ENCODE assay signal across 25 cellular contexts in the genomic region with DNA sequence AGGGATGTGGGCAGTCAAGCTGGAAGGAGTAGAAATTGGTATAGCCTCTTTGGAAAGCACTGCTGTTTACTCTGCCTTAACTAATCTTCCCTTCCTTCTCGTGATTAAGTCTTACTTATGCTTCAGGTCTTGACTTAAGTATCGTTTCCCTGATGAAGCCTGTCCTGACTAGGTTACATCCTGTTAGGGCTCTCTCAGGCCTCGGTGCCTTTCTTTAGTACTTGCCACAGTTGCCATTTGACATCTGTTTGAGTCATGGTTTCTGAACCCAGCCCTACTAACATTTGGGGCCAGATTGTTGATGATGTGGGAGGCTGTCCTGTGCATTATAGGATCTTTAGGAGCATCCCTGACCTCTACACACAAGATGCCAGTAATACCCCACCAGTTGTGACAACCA.
DNase-seq lines count a peak whose midpoint lies in the region; ATAC-seq, FAIRE-seq and TF ChIP-seq lines count a peak whose summit lies in the region.
"Had no signal": no experiment of that assay in that cellular context is flagged by ENCODE, and none has a peak within 500 bp of the region (broad histone marks: within the 10 kb centered on the region; RNA-seq: fewer than 3 reads in every experiment).

No MANE protein-coding gene starts in this region.

- H3K27ac Mint-ChIP-seq in activated T-cell treated with anti-CD3 and anti-CD28 coated beads, Interleukin-2, amount 50 U/mL, for 72 hours = no peak overlapping the region
- peak overlapping the region; percentile 33 for H3K27ac Mint-ChIP-seq in activated naive CD8-positive, alpha-beta T cell treated with anti-CD3 and anti-CD28 coated beads, Interleukin-2, amount 50 U/mL, for 24 hours
- H3K27ac Mint-ChIP-seq in activated naive CD8-positive, alpha-beta T cell treated with anti-CD3 and anti-CD28 coated beads for 36 hours = no peak overlapping the region
- H3K27ac Mint-ChIP-seq in stimulated activated effector memory CD8-positive, alpha-beta T cell treated with anti-CD3 and anti-CD28 coated beads, Interleukin-12 subunit alpha, Interleukin-12 subunit beta, amount 100 ng/mL, for 72 hours = peak overlapping the region; percentile 72
- H3K27ac Mint-ChIP-seq: CD4-positive, CD25-positive, alpha-beta regulatory T cell; HFFc6 had no signal

- peaks cover 88% of the 10 kb centered on the region for H3K36me3 ChIP-seq in K562 (ENCODE audit: control insufficient read depth, insufficient read depth, low read length)

- DNase-seq in activated T-cell treated with anti-CD3 and anti-CD28 coated beads, Interleukin-2, amount 50 U/mL, for 72 hours = no peak
- DNase-seq in activated T-cell treated with anti-CD3 and anti-CD28 coated beads for 4 hours = no peak
- no peak for DNase-seq in activated naive CD8-positive, alpha-beta T cell treated with anti-CD3 and anti-CD28 coated beads, Interleukin-2, amount 50 U/mL, for 24 hours
- DNase-seq in activated naive CD8-positive, alpha-beta T cell treated with anti-CD3 and anti-CD28 coated beads for 36 hours = no peak
- no peak for DNase-seq in K562 (ENCODE audit: extremely low read depth in 1 of 4, low spot score in 3 of 4)
- no peak for DNase-seq in stimulated activated effector memory CD8-positive, alpha-beta T cell treated with anti-CD3 and anti-CD28 coated beads, Interleukin-12 subunit alpha, Interleukin-12 subunit beta, amount 100 ng/mL, for 72 hours (ENCODE audit: low spot score in 2 of 2)
- no peak for DNase-seq in islet precursor cell
- DNase-seq in T-helper 9 cell = no peak
- DNase-seq: ACHN; BE2C; C1 segment of cervical spinal cord; CD4-positive, CD25-positive, alpha-beta regulatory T cell; CD8-positive, alpha-beta memory T cell; COR-L47; DMS 273 treated with DMSO at 0.1 percent for 48 hours; DMS53; DND-41; EL; GOT3; H7; HFFc6 had no signal

- peaks cover 8 to 30% of the 10 kb centered on the region in 2 donors for H3K36me3 Mint-ChIP-seq in activated T-cell treated with anti-CD3 and anti-CD28 coated beads, Interleukin-2, amount 50 U/mL, for 72 hours (ENCODE audit: insufficient read depth in 2 of 2)
- peaks cover 52% of the 10 kb centered on the region for H3K36me3 Mint-ChIP-seq in activated naive CD8-positive, alpha-beta T cell treated with anti-CD3 and anti-CD28 coated beads, Interleukin-2, amount 50 U/mL, for 24 hours (ENCODE audit: low read depth)
- peaks cover 24% of the 10 kb centered on the region for H3K36me3 Mint-ChIP-seq in activated naive CD8-positive, alpha-beta T cell treated with anti-CD3 and anti-CD28 coated beads for 36 hours
- H3K36me3 Mint-ChIP-seq in stimulated activated effector memory CD8-positive, alpha-beta T cell treated with anti-CD3 and anti-CD28 coated beads, Interleukin-12 subunit alpha, Interleukin-12 subunit beta, amount 100 ng/mL, for 72 hours = peaks cover 98% of the 10 kb centered on the region

- CTCF ChIA-PET in K562 (lab: Yijun Ruan, JAX; ENCODE audit: low intra/inter-chr PET ratio) = no interaction called here

- no peak for TF ChIP-seq CTCF in K562 (IDR thresholded peaks at IDR 0.05 in 2 of 3, conservative IDR thresholded peaks at IDR 0.05 in 1 of 3; ENCODE audit: insufficient read depth in 2 of 3, low read depth in 1 of 3, low read length in 3 of 3)

- no peak overlapping the region for H3K4me2 ChIP-seq in K562 (ENCODE audit: insufficient read depth, low read length)

- 81% methylated on average over 3 of the region's 3 CpGs for WGBS in K562 (ENCODE audit: insufficient coverage, low coverage, missing lambda C conversion rate)

- H3K4me1 ChIP-seq in K562 (replicated peaks in 1 of 2; ENCODE audit: control insufficient read depth in 2 of 2, insufficient read depth in 2 of 2, low read length in 2 of 2) = no peaks in the 10 kb centered on the region
- H3K4me1 ChIP-seq: BE2C had no signal

- no peak overlapping the region for H3K9ac ChIP-seq in K562 (ENCODE audit: insufficient read depth in 1 of 2, low read depth in 2 of 2, low read length in 2 of 2)

- POLR2A ChIA-PET in K562 (lab: Yijun Ruan, JAX) = interaction anchor here (0.6 to 1.2 kb wide), 4 partner anchors 11 to 513 kb away, joined by 3 to 4 read pairs (median 4); no protein-coding TSS in a partner anchor

- TF ChIP-seq POLR2A in K562 (conservative IDR thresholded peaks at IDR 0.05) = no peak

- no peaks in the 10 kb centered on the region for H3K79me2 ChIP-seq in K562 (ENCODE audit: control insufficient read depth, insufficient read depth, low read length)

- intact Hi-C loops in K562 (cut with micrococcal nuclease) = no loop called here

- no peak overlapping the region for H3K4me3 ChIP-seq in K562
- H3K4me3 ChIP-seq: GM12878 had no signal

- H3K27ac ChIP-seq in K562 (ENCODE audit: extremely low read depth, low read depth, low read length) = no peak overlapping the region

- peaks cover 0 to 1% of the 10 kb centered on the region in 2 donors for H3K9me3 Mint-ChIP-seq in activated T-cell treated with anti-CD3 and anti-CD28 coated beads, Interleukin-2, amount 50 U/mL, for 72 hours
- H3K9me3 Mint-ChIP-seq in activated naive CD8-positive, alpha-beta T cell treated with anti-CD3 and anti-CD28 coated beads, Interleukin-2, amount 50 U/mL, for 24 hours = no peaks in the 10 kb centered on the region
- H3K9me3 Mint-ChIP-seq in activated naive CD8-positive, alpha-beta T cell treated with anti-CD3 and anti-CD28 coated beads for 36 hours = peaks cover 3% of the 10 kb centered on the region
- no peaks in the 10 kb centered on the region for H3K9me3 Mint-ChIP-seq in stimulated activated effector memory CD8-positive, alpha-beta T cell treated with anti-CD3 and anti-CD28 coated beads, Interleukin-12 subunit alpha, Interleukin-12 subunit beta, amount 100 ng/mL, for 72 hours
- H3K9me3 Mint-ChIP-seq: CD4-positive, CD25-positive, alpha-beta regulatory T cell; CD8-positive, alpha-beta memory T cell had no signal

- H3K27me3 Mint-ChIP-seq in activated T-cell treated with anti-CD3 and anti-CD28 coated beads, Interleukin-2, amount 50 U/mL, for 72 hours (ENCODE audit: low read depth) = no peaks in the 10 kb centered on the region
- H3K27me3 Mint-ChIP-seq in activated naive CD8-positive, alpha-beta T cell treated with anti-CD3 and anti-CD28 coated beads, Interleukin-2, amount 50 U/mL, for 24 hours = no peaks in the 10 kb centered on the region
- H3K27me3 Mint-ChIP-seq in activated naive CD8-positive, alpha-beta T cell treated with anti-CD3 and anti-CD28 coated beads for 36 hours = no peaks in the 10 kb centered on the region
- H3K27me3 Mint-ChIP-seq: CD4-positive, CD25-positive, alpha-beta regulatory T cell; CD8-positive, alpha-beta memory T cell had no signal

- H3K4me1 Mint-ChIP-seq in activated T-cell treated with anti-CD3 and anti-CD28 coated beads, Interleukin-2, amount 50 U/mL, for 72 hours (ENCODE audit: low read depth) = peaks cover 16% of the 10 kb centered on the region
- peaks cover 13% of the 10 kb centered on the region for H3K4me1 Mint-ChIP-seq in activated naive CD8-positive, alpha-beta T cell treated with anti-CD3 and anti-CD28 coated beads, Interleukin-2, amount 50 U/mL, for 24 hours
- H3K4me1 Mint-ChIP-seq in activated naive CD8-positive, alpha-beta T cell treated with anti-CD3 and anti-CD28 coated beads for 36 hours = peaks cover 7% of the 10 kb centered on the region
- peaks cover 7% of the 10 kb centered on the region for H3K4me1 Mint-ChIP-seq in stimulated activated effector memory CD8-positive, alpha-beta T cell treated with anti-CD3 and anti-CD28 coated beads, Interleukin-12 subunit alpha, Interleukin-12 subunit beta, amount 100 ng/mL, for 72 hours
- H3K4me1 Mint-ChIP-seq: CD8-positive, alpha-beta memory T cell had no signal

- H2AFZ ChIP-seq in K562 (ENCODE audit: low read depth, low read length) = no peak overlapping the region

- in situ Hi-C loops in K562 (cut with MboI) = no loop called here

- H3K9me1 ChIP-seq in K562 (ENCODE audit: control insufficient read depth, insufficient read depth, low read length) = no peaks in the 10 kb centered on the region

- H3K9me3 ChIP-seq in K562 (replicated peaks; ENCODE audit: control insufficient read depth, insufficient read depth, low read depth, low read length) = no peaks in the 10 kb centered on the region
- H3K9me3 ChIP-seq: BE2C had no signal

- H4K20me1 ChIP-seq in K562 (replicated peaks; ENCODE audit: control insufficient read depth, insufficient read depth, low read length) = no peaks in the 10 kb centered on the region

- ATAC-seq in activated T-cell treated with anti-CD3 and anti-CD28 coated beads, Interleukin-2, amount 50 U/mL, for 72 hours (replicated peaks in 1 of 2) = peak; percentile 56 to 57
- peak; percentile 68 for ATAC-seq in activated naive CD8-positive, alpha-beta T cell treated with anti-CD3 and anti-CD28 coated beads, Interleukin-2, amount 50 U/mL, for 24 hours
- no peak for ATAC-seq in K562
- ATAC-seq in stimulated activated effector memory CD8-positive, alpha-beta T cell treated with anti-CD3 and anti-CD28 coated beads, Interleukin-12 subunit alpha, Interleukin-12 subunit beta, amount 100 ng/mL, for 72 hours = peak; percentile 68
- ATAC-seq: GM12878, HCT116 had no signal

- no peak for TF ChIP-seq EP300 in K562 (IDR thresholded peaks at IDR 0.05; ENCODE audit: low read length)

- BruUV-seq in K562 (replicated peaks; lab: Mats Ljungman, UMichigan) = TSS peak; percentile 21

- H3K4me3 Mint-ChIP-seq in activated T-cell treated with anti-CD3 and anti-CD28 coated beads, Interleukin-2, amount 50 U/mL, for 72 hours = no peak overlapping the region
- H3K4me3 Mint-ChIP-seq in activated naive CD8-positive, alpha-beta T cell treated with anti-CD3 and anti-CD28 coated beads, Interleukin-2, amount 50 U/mL, for 24 hours = no peak overlapping the region
- no peak overlapping the region for H3K4me3 Mint-ChIP-seq in activated naive CD8-positive, alpha-beta T cell treated with anti-CD3 and anti-CD28 coated beads for 36 hours
- H3K4me3 Mint-ChIP-seq in stimulated activated effector memory CD8-positive, alpha-beta T cell treated with anti-CD3 and anti-CD28 coated beads, Interleukin-12 subunit alpha, Interleukin-12 subunit beta, amount 100 ng/mL, for 72 hours = no peak overlapping the region
- H3K4me3 Mint-ChIP-seq: CD4-positive, CD25-positive, alpha-beta regulatory T cell; CD8-positive, alpha-beta memory T cell; HFFc6 had no signal

- no peak for TF ChIP-seq RAD21 in K562 (CRISPR knock-in tag; conservative IDR thresholded peaks at IDR 0.05 in 1 of 2, IDR thresholded peaks at IDR 0.05 in 1 of 2)

- no peak for FAIRE-seq in K562 (lab: Jason Lieb, UNC)
- FAIRE-seq: A204.1, GM12878, HTR-8/SVneo had no signal

- no peaks in the 10 kb centered on the region for H3K27me3 ChIP-seq in K562 (ENCODE audit: control insufficient read depth in 2 of 2, insufficient read depth in 2 of 2, low read length in 2 of 2)
- H3K27me3 ChIP-seq: BE2C had no signal

TF ChIP-seq in K562, 482 proteins besides CTCF, POLR2A, EP300 and RAD21:
- TF ChIP-seq ZNF764 (CRISPR knock-in tag; IDR thresholded peaks at IDR 0.05; ENCODE audit: low read depth) = no peak
- no peak for TF ChIP-seq ZNF707 (CRISPR knock-in tag; conservative IDR thresholded peaks at IDR 0.05)
- TF ChIP-seq SREBF2 (CRISPR knock-in tag; IDR thresholded peaks at IDR 0.05) = no peak
- TF ChIP-seq MEIS2 (IDR thresholded peaks at IDR 0.05; ENCODE audit: partially characterized antibody) = no peak

Comparison
In these comparisons a context has a peak if more than half of its experiments do, and no peak if none do; other contexts are left out.
1. H3K27ac Mint-ChIP-seq: peak in activated naive CD8-positive, alpha-beta T cell treated with anti-CD3 and anti-CD28 coated beads, Interleukin-2, amount 50 U/mL, for 24 hours (single experiment) and stimulated activated effector memory CD8-positive, alpha-beta T cell treated with anti-CD3 and anti-CD28 coated beads, Interleukin-12 subunit alpha, Interleukin-12 subunit beta, amount 100 ng/mL, for 72 hours (single experiment); none in activated T-cell treated with anti-CD3 and anti-CD28 coated beads, Interleukin-2, amount 50 U/mL, for 72 hours (single experiment) and activated naive CD8-positive, alpha-beta T cell treated with anti-CD3 and anti-CD28 coated beads for 36 hours (single experiment).